8 cellular contexts compared by ENCODE assay signal in genomic region chr3:196609343-196609775, GRCh38. TPM values are rescaled to one million over a fixed set of nuclear protein-coding genes. Genes with fewer than 3 reads are reported as not detected.
DNase-seq lines count a peak whose midpoint lies in the region; ATAC-seq and TF ChIP-seq lines count a peak whose summit lies in the region.

No MANE protein-coding gene starts in this region.

- H3K9ac ChIP-seq in MM.1S (ENCODE audit: low read length) = no peak overlapping the region; the same call in 1 of the 2 replicates

- peak; percentile 83 for ATAC-seq in GM21576 (IDR thresholded peaks at IDR 0.05; ENCODE audit: unreplicated experiment)

- no peaks in the 10 kb centered on the region for H3K79me2 ChIP-seq in MM.1S (ENCODE audit: low read length)

- no peak overlapping the region for H3K4me3 Mint-ChIP-seq in neural crest cell

- peak; percentile 93 for DNase-seq in D341Med (ENCODE audit: low spot score)
- peak; percentile 91 for DNase-seq in MM.1S
- peak; percentile 49 to 59 for DNase-seq in SHP77 (lab: John Stamatoyannopoulos, UW)
- peak; percentile 88 to 95 for DNase-seq in activated T-helper 1 cell treated with anti-CD3 and anti-CD28 coated beads, Interleukin-2, amount 50 U/mL, for 16 hours (ENCODE audit: low read depth in 1 of 2, low spot score in 1 of 2)
- DNase-seq in fibroblast of peridontal ligament (ENCODE audit: extremely low read depth) = peak; percentile 77
- peak; percentile 98 for DNase-seq in neural crest cell (ENCODE audit: low read depth, low spot score)
- peak; percentile 94 for DNase-seq in stomach

- H3K27me3 ChIP-seq in MM.1S (replicated peaks; ENCODE audit: insufficient read depth, low read length) (no peaks in the 10 kb centered on the region), stomach (peaks cover 0 to 5% (median 0%) of the 10 kb centered on the region in 3 donors)

- H3K4me1 ChIP-seq in MM.1S (ENCODE audit: low read length) (peaks cover 11% of the 10 kb centered on the region), stomach (peaks cover 10 to 36% (median 27%) of the 10 kb centered on the region in 4 donors)

- peaks cover 20% of the 10 kb centered on the region for H3K4me1 Mint-ChIP-seq in neural crest cell

- no peaks in the 10 kb centered on the region for H3K36me3 ChIP-seq in MM.1S (replicated peaks; ENCODE audit: insufficient read depth, low read length)
- H3K36me3 ChIP-seq in stomach = no peaks in the 10 kb centered on the region

- no peaks in the 10 kb centered on the region for H3K9me2 ChIP-seq in MM.1S (replicated peaks; ENCODE audit: insufficient read depth, low read length)

- no peak for TF ChIP-seq POLR2A in stomach (IDR thresholded peaks at IDR 0.05)

- no peaks in the 10 kb centered on the region for H4K20me1 ChIP-seq in MM.1S (ENCODE audit: insufficient read depth, low read length)

- no peak for TF ChIP-seq EP300 in stomach (IDR thresholded peaks at IDR 0.05)

- 0 out of 2 replicates have a peak, but pooled peaks cover 3% of the 10 kb centered on the region for H3F3A ChIP-seq in MM.1S (ENCODE audit: insufficient read depth, low read length)

- H3K9me3 Mint-ChIP-seq in neural crest cell = no peaks in the 10 kb centered on the region

- no peak overlapping the region for H3K27ac Mint-ChIP-seq in neural crest cell (ENCODE audit: unreplicated experiment)

- H3K9me3 ChIP-seq in MM.1S (replicated peaks; ENCODE audit: insufficient read depth, low read length) (no peaks in the 10 kb centered on the region), stomach (no peaks in the 10 kb centered on the region)

- H3K27me3 Mint-ChIP-seq in neural crest cell (ENCODE audit: low read depth) = no peaks in the 10 kb centered on the region

- intact Hi-C loops in stomach (cut with DNase I; ENCODE audit: low total_unique reads) = loop anchor here (5.0 kb wide), 1 partner anchor 78 kb away; no protein-coding TSS in a partner anchor

- peak overlapping the region; percentile 44 for H3K4me2 ChIP-seq in MM.1S (ENCODE audit: low read depth, low read length)

- TF ChIP-seq CTCF in MM.1S (IDR thresholded peaks at IDR 0.05; ENCODE audit: low read length) (peak; percentile 100), neural crest cell (conservative IDR thresholded peaks at IDR 0.05) (peak; percentile 93), stomach (IDR thresholded peaks at IDR 0.05) (peak in 5 of 7 experiments; percentile 55 to 87 (median 81))

- H2AFZ ChIP-seq in MM.1S (ENCODE audit: low read length) = peak overlapping the region; percentile 54

- no peak overlapping the region for H3K27ac ChIP-seq in MM.1S (ENCODE audit: low read length)
- H3K27ac ChIP-seq in stomach = peak overlapping the region in 3 of 5 donors; percentile 40 to 69 (median 49)

- WGBS in stomach, 5 donors = 8 to 14% (median 10%) methylated on average over 5 of the region's 5 CpGs

- H3K4me3 ChIP-seq in MM.1S (ENCODE audit: low read length) = peak overlapping the region; percentile 5; the same call in 1 of the 2 replicates
- no peak overlapping the region for H3K4me3 ChIP-seq in stomach

- H3K36me3 Mint-ChIP-seq in neural crest cell (ENCODE audit: low read depth) = no peaks in the 10 kb centered on the region

RNA-seq across cellular contexts. Expression of gene NRROS, which starts 30.1 kb away (rescaled TPM):
- 0.52 and 1.5 TPM in 2 replicates for total RNA-seq in neural crest cell
- total RNA-seq in stomach = 1 to 10 TPM in 3 of 5 donors, under 1 TPM in 1, not detected in 1; 0.45 to 5.5 (median 1.6) TPM
- 1 to 10 TPM in 2 of 3 donors, under 1 TPM in 1; 0.85 to 1.4 (median 1.3) TPM for polyA plus RNA-seq in stomach

RNA-seq across cellular contexts. Expression of gene FBXO45, which starts 40.9 kb away (rescaled TPM):
- total RNA-seq in neural crest cell (16.9 and 17.9 TPM in 2 replicates), stomach (10 to 100 TPM in 2 of 5 donors, 1 to 10 TPM in 3; 1.2 to 12.1 (median 5.7) TPM)
- polyA plus RNA-seq in stomach = 1 to 10 TPM; 3.1 to 4.6 (median 3.7) TPM

RNA-seq across cellular contexts. Expression of gene WDR53, which starts 41.0 kb away (rescaled TPM):
- total RNA-seq in neural crest cell (13.4 and 16.1 TPM in 2 replicates), stomach (1 to 10 TPM in 3 of 5 donors, not detected in 2; 1.8 to 4.8 (median 4.6) TPM)
- polyA plus RNA-seq in stomach = 10 to 100 TPM in 2 of 3 donors, 1 to 10 TPM in 1; 9.0 to 13.4 (median 11.5) TPM
